20 cellular contexts compared by ENCODE assay signal in genomic region chr3:43670635-43671522, GRCh38.
"Had no signal": no experiment of that assay in that cellular context is flagged by ENCODE, and none has a peak within 500 bp of the region (broad histone marks: within the 10 kb centered on the region; RNA-seq: fewer than 3 reads in every experiment).

No MANE protein-coding gene starts in this region.

- H3K4me3 ChIP-seq: coronary artery, esophagus squamous epithelium, lung, right lobe of liver, thoracic aorta, tibial nerve, upper lobe of left lung, uterus had no signal

- H2AFZ ChIP-seq: parathyroid adenoma had no signal

- H3K4me1 ChIP-seq: esophagus squamous epithelium, parathyroid adenoma, right lobe of liver, tibial nerve, upper lobe of left lung, uterus had no signal

- H3K9ac ChIP-seq: parathyroid adenoma had no signal

- H3K27me3 ChIP-seq: esophagus squamous epithelium, right lobe of liver, tibial nerve, upper lobe of left lung, uterus had no signal

- H3K79me2 ChIP-seq: parathyroid adenoma had no signal

- FAIRE-seq: endothelial cell of umbilical vein, keratinocyte, small intestine had no signal

- H3K27ac ChIP-seq: coronary artery, esophagus squamous epithelium, parathyroid adenoma, right lobe of liver, thoracic aorta, tibial nerve, upper lobe of left lung, uterus had no signal

- ATAC-seq: left lobe of liver; natural killer cell; right lobe of liver; stimulated activated naive B cell treated with anti-CD40 and anti-IgM and Interleukin-4, amounts not matched to agents 10 μg/mL and 1 μg/mL and 100 μg/mL, for 72 hours had no signal

- H3K9me3 ChIP-seq: esophagus squamous epithelium, right lobe of liver, thoracic aorta, tibial nerve, upper lobe of left lung, uterus had no signal

- DNase-seq: dermis blood vessel endothelial cell; effector memory CD4-positive, alpha-beta T cell; esophagus squamous epithelium; foreskin melanocyte; natural killer cell; right lobe of liver; small intestine; stimulated activated CD4-positive, alpha-beta T cell treated with anti-CD3 and anti-CD28 coated beads, Interleukin-15, amount 100 ng/mL, for 24 hours; stimulated activated CD4-positive, alpha-beta T cell treated with anti-CD3 and anti-CD28 coated beads, Interleukin-2, amount 100 ng/mL, for 48 hours; stimulated activated naive B cell treated with anti-CD40 and anti-IgM and Interleukin-4, amounts not matched to agents 10 μg/mL and 1 μg/mL and 100 μg/mL, for 72 hours; upper lobe of left lung; uterus had no signal

- H3K36me3 ChIP-seq: esophagus squamous epithelium, right lobe of liver, thoracic aorta, tibial nerve, upper lobe of left lung, uterus had no signal
